ENCODE assay signal across 21 cellular contexts in genomic region chr22:46021577-46021976, GRCh38. TPM values are rescaled to one million over a fixed set of nuclear protein-coding genes. Genes with fewer than 3 reads are reported as not detected.
A peak's percentile ranks its signal among the peaks of the same experiment; 100 is the strongest.
DNase-seq lines count a peak whose midpoint lies in the region; ATAC-seq and TF ChIP-seq lines count a peak whose summit lies in the region.
"Had no signal": no experiment of that assay in that cellular context is flagged by ENCODE, and none has a peak within 500 bp of the region (broad histone marks: within the 10 kb centered on the region; RNA-seq: fewer than 3 reads in every experiment).

No MANE protein-coding gene starts in this region.

- H3K4me1 ChIP-seq in right lobe of liver (peaks cover 0 to 2% (median 0%) of the 10 kb centered on the region in 4 donors), transverse colon (peaks cover under 1 to 3% (median 2%) of the 10 kb centered on the region in 4 donors)
- H3K4me1 ChIP-seq: SJCRH30 had no signal

- POLR2A ChIA-PET in activated B cell treated with CpG ODN at 0.5 μM for 24 hours (lab: Charles Lee) = no interaction called here

- H3K27me3 ChIP-seq in right lobe of liver = no peaks in the 10 kb centered on the region
- H3K27me3 ChIP-seq in transverse colon = no peaks in the 10 kb centered on the region

- no peak for TF ChIP-seq EP300 in transverse colon (IDR thresholded peaks at IDR 0.05; ENCODE audit: low read depth)

- H3K27ac Mint-ChIP-seq in activated B cell treated with CpG ODN at 0.5 μM for 24 hours = no peak overlapping the region
- H3K27ac Mint-ChIP-seq in HFFc6 = no peak overlapping the region
- H3K27ac Mint-ChIP-seq: B cell; CD4-positive, CD25-positive, alpha-beta regulatory T cell had no signal

- DNase-seq in activated effector memory CD4-positive, alpha-beta T cell treated with anti-CD3 and anti-CD28 coated beads, Interleukin-2, amount 50 U/mL, for 16 hours = peak; percentile 43
- no peak for DNase-seq in activated effector memory CD4-positive, alpha-beta T cell treated with Interleukin-2 at 50 U/mL for 16 hours
- DNase-seq in activated B cell treated with CpG ODN at 0.5 μM for 24 hours (peak; percentile 8), right lobe of liver (peak; percentile 6 to 28 (median 20)), transverse colon (peak; percentile 0), omental fat pad (ENCODE audit: low spot score) (no peak), HFFc6 (no peak)
- DNase-seq: CD4-positive, CD25-positive, alpha-beta regulatory T cell; COR-L47; DMS153; GF-D8; MV-4-11; NCI-H1694 treated with DMSO at 0.1 percent for 48 hours; NCI-H2107; NCI-H510A; NCI-H748 treated with DMSO at 0.1 percent for 48 hours; OCI-M1; SJCRH30 had no signal

- H3K9me3 ChIP-seq in right lobe of liver (no peaks in the 10 kb centered on the region), transverse colon (no peaks in the 10 kb centered on the region)
- H3K9me3 ChIP-seq: SJCRH30 had no signal

- 71% methylated on average over 2 of the region's 3 CpGs for WGBS in right lobe of liver (ENCODE audit: insufficient coverage, low coverage, low lambda C conversion rate, missing lambda C conversion rate)
- 76% methylated on average over 3 of the region's 3 CpGs; no CpG with 5 or more reads in 1 of the 2 donors for WGBS in transverse colon (ENCODE audit: low coverage in 1 of 2), 2 donors

- intact Hi-C loops in activated B cell treated with CpG ODN at 0.5 μM for 24 hours (cut with micrococcal nuclease) = no loop called here
- intact Hi-C loops in right lobe of liver (cut with DNase I) = loop anchor here in 1 of 2 donors (10.0 kb wide), 1 partner anchor 73 kb away; no protein-coding TSS in a partner anchor
- intact Hi-C loops in transverse colon (cut with DNase I; ENCODE audit: low total_unique reads) = no loop called here

- H3K27me3 Mint-ChIP-seq in activated B cell treated with CpG ODN at 0.5 μM for 24 hours (peaks cover 30% of the 10 kb centered on the region), HFFc6 (ENCODE audit: insufficient read depth) (peaks cover 8% of the 10 kb centered on the region)

- ATAC-seq in activated B cell treated with CpG ODN at 0.5 μM for 24 hours (ENCODE audit: low read depth) = no peak
- no peak for ATAC-seq in right lobe of liver
- no peak for ATAC-seq in omental fat pad (ENCODE audit: low FRiP score)
- ATAC-seq in HG02870 (IDR thresholded peaks at IDR 0.05; ENCODE audit: unreplicated experiment) = no peak

- H3K4me1 Mint-ChIP-seq in activated B cell treated with CpG ODN at 0.5 μM for 24 hours (peaks cover under 1% of the 10 kb centered on the region), HFFc6 (ENCODE audit: low read depth) (peaks cover 40% of the 10 kb centered on the region)

- TF ChIP-seq CTCF in activated B cell treated with CpG ODN at 0.5 μM for 24 hours (IDR thresholded peaks at IDR 0.05) = no peak
- no peak for TF ChIP-seq CTCF in right lobe of liver (IDR thresholded peaks at IDR 0.05)
- TF ChIP-seq CTCF in transverse colon (IDR thresholded peaks at IDR 0.05) = no peak
- no peak for TF ChIP-seq CTCF in omental fat pad (IDR thresholded peaks at IDR 0.05)
- TF ChIP-seq CTCF in HFFc6 (IDR thresholded peaks at IDR 0.05) = no peak

- H3K36me3 ChIP-seq in right lobe of liver (no peaks in the 10 kb centered on the region), transverse colon (no peaks in the 10 kb centered on the region)
- H3K36me3 ChIP-seq: SJCRH30 had no signal

- in situ Hi-C loops in transverse colon (cut with MboI; ENCODE audit: low pct_ligation_motif_present in 1 of 4, low pct_unique_long_range_greater_than_20kb in 1 of 4, low sequenced_read_pairs in 3 of 4) = loop anchor here in 1 of 4 donors (25.0 kb wide), 1 partner anchor 291 kb away; no protein-coding TSS in a partner anchor

- H3K4me3 Mint-ChIP-seq in activated B cell treated with CpG ODN at 0.5 μM for 24 hours = no peak overlapping the region
- H3K4me3 Mint-ChIP-seq in HFFc6 = no peak overlapping the region
- H3K4me3 Mint-ChIP-seq: B cell; CD4-positive, CD25-positive, alpha-beta regulatory T cell had no signal

- TF ChIP-seq POLR2A in right lobe of liver (IDR thresholded peaks at IDR 0.05) (no peak), transverse colon (IDR thresholded peaks at IDR 0.05) (no peak)

- H3K27ac ChIP-seq in right lobe of liver = no peak overlapping the region
- H3K27ac ChIP-seq in transverse colon = no peak overlapping the region
- H3K27ac ChIP-seq: KMS-11, SJCRH30 had no signal

- no peak overlapping the region for H3K4me3 ChIP-seq in right lobe of liver
- H3K4me3 ChIP-seq in transverse colon = no peak overlapping the region
- H3K4me3 ChIP-seq: SJCRH30 had no signal

- CTCF ChIA-PET in activated B cell treated with CpG ODN at 0.5 μM for 24 hours (lab: Charles Lee) = interaction anchor here (0.8 kb wide), 1 partner anchor 16 kb away, joined by 3 read pairs; no protein-coding TSS in a partner anchor

- H3K36me3 Mint-ChIP-seq in activated B cell treated with CpG ODN at 0.5 μM for 24 hours (ENCODE audit: low read depth) (no peaks in the 10 kb centered on the region), HFFc6 (ENCODE audit: low read depth) (no peaks in the 10 kb centered on the region; the same call in 1 of the 2 replicates)
- H3K36me3 Mint-ChIP-seq: CD4-positive, CD25-positive, alpha-beta regulatory T cell had no signal

- H3K9me3 Mint-ChIP-seq in activated B cell treated with CpG ODN at 0.5 μM for 24 hours (no peaks in the 10 kb centered on the region), HFFc6 (no peaks in the 10 kb centered on the region)
- H3K9me3 Mint-ChIP-seq: CD4-positive, CD25-positive, alpha-beta regulatory T cell had no signal

RNA-seq across cellular contexts. Expression of gene WNT7B, which starts 44.6 kb away (rescaled TPM):
- total RNA-seq in activated B cell treated with CpG ODN at 0.5 μM for 24 hours = not detected in 2 replicates
- under 1 TPM in 2 of 6 experiments, not detected in 4; 0.10 to 0.12 TPM for total RNA-seq in right lobe of liver
- not detected for total RNA-seq in transverse colon
- total RNA-seq in omental fat pad = under 1 TPM in 2 of 4 donors, not detected in 2; 0.28 to 0.48 TPM
- under 1 TPM in 5 of 6 experiments, not detected in 1; 0.07 to 0.14 (median 0.09) TPM for total RNA-seq in HFFc6 (2021; fragmentation: NEBNext Ultra II Directional; extraction: Animal tissue kit (Norgen Biotek cat#: 25700))
- total RNA-seq: CD4-positive, CD25-positive, alpha-beta regulatory T cell; SJCRH30 had no signal

Comparison
In these comparisons a context has a peak if more than half of its experiments do, and no peak if none do; other contexts are left out.
1. DNase-seq: peak in activated effector memory CD4-positive, alpha-beta T cell treated with anti-CD3 and anti-CD28 coated beads, Interleukin-2, amount 50 U/mL, for 16 hours (single experiment), activated B cell treated with CpG ODN at 0.5 μM for 24 hours (single experiment), right lobe of liver (3 of 3) and transverse colon (single experiment); none in activated effector memory CD4-positive, alpha-beta T cell treated with Interleukin-2 at 50 U/mL for 16 hours (single experiment), omental fat pad (single experiment) and HFFc6 (single experiment).